Comparison of ENCODE assay signal across 11 cellular contexts in the genomic region with DNA sequence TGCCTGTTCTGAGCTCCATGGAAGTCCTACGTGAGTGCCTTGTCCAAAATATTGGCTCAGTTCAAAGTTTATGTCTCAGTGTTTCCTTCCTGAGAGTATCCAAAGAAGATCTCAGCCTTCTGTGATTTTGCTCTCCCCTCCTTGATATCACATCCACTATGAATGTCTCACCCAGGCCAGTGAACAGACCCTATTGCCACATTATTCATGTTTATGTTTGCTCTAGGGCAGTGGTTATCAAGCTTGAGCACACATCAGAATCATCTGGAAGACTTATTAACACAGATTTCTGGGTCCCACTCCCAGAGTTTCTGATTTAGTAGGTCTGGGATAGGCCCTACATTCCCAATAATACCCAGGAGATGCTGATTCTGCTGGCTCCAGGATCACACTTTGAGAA.
DNase-seq lines count a peak whose midpoint lies in the region; ATAC-seq and TF ChIP-seq lines count a peak whose summit lies in the region.
"Had no signal": no experiment of that assay in that cellular context is flagged by ENCODE, and none has a peak within 500 bp of the region (broad histone marks: within the 10 kb centered on the region; RNA-seq: fewer than 3 reads in every experiment).

No MANE protein-coding gene starts in this region.

- peaks cover 42% of the 10 kb centered on the region for H3K4me1 ChIP-seq in SJCRH30
- H3K4me1 ChIP-seq: parathyroid adenoma had no signal

- H3K27me3 ChIP-seq in SJCRH30, result no peaks in the 10 kb centered on the region

- H3K36me3 ChIP-seq in SJCRH30, result no peaks in the 10 kb centered on the region

- DNase-seq in AG10803 (ENCODE audit: low read depth), result peak; percentile 30
- DNase-seq in SJCRH30, result no peak
- peak; percentile 44 for DNase-seq in fibroblast of peridontal ligament (ENCODE audit: extremely low read depth)
- DNase-seq in renal cortical epithelial cell (ENCODE audit: low read depth), result peak; percentile 48
- DNase-seq in KBM-7, result no peak
- no peak for DNase-seq in activated naive CD4-positive, alpha-beta T cell (lab: John Stamatoyannopoulos, UW)
- DNase-seq: activated T-cell treated with anti-CD3 and anti-CD28 coated beads, Interleukin-2, amount 50 U/mL, for 72 hours; GDM1 had no signal

- ATAC-seq in HG03045 (IDR thresholded peaks at IDR 0.05; ENCODE audit: unreplicated experiment), result no peak
- no peak for ATAC-seq in GM18858 (IDR thresholded peaks at IDR 0.05; ENCODE audit: unreplicated experiment)
- ATAC-seq: activated T-cell treated with anti-CD3 and anti-CD28 coated beads, Interleukin-2, amount 50 U/mL, for 72 hours had no signal

- peak overlapping the region; percentile 78 for H3K27ac ChIP-seq in SJCRH30
- H3K27ac ChIP-seq: parathyroid adenoma had no signal

- no peak overlapping the region for H3K4me3 ChIP-seq in AG10803 (ENCODE audit: low read length)
- H3K4me3 ChIP-seq in SJCRH30, result no peak overlapping the region; the same call in 1 of the 2 replicates

- no peak for TF ChIP-seq CTCF in AG10803 (conservative IDR thresholded peaks at IDR 0.05; ENCODE audit: low read length)

- in situ Hi-C loops in KBM-7 (cut with MboI; ENCODE audit: low pct_unique_long_range_greater_than_20kb, low sequenced_read_pairs), result no loop called here

- no peaks in the 10 kb centered on the region for H3K9me3 ChIP-seq in SJCRH30 (replicated peaks)

Comparison
In these comparisons a context has a peak if more than half of its experiments do, and no peak if none do; other contexts are left out.
1. DNase-seq: peak in AG10803 (single experiment), fibroblast of peridontal ligament (single experiment) and renal cortical epithelial cell (single experiment); none in SJCRH30 (0 of 2), KBM-7 (single experiment) and activated naive CD4-positive, alpha-beta T cell (0 of 4).